In the genomic region with DNA sequence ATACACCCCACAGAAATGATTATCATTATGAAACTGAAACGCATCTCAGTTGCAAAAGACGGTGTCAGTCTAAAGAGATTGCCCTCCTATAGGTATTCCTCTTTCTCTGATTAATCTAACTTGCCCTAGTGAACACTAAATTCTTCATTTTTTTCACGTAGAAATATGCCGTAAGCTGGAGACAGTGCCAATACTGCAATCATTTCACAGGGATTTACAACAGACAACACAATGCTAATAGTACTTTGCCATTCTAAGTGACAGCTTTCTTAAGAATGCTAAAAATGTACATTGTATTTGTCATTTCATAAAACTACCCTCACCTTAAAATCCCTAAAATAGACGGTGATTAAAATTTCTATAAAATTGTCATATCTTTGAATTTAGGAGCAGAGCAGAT, we compare ENCODE assay signal across 16 cellular contexts. TPM values are rescaled to one million over a fixed set of nuclear protein-coding genes. Genes with fewer than 3 reads are reported as not detected.
"Had no signal": no experiment of that assay in that cellular context is flagged by ENCODE, and none has a peak within 500 bp of the region (broad histone marks: within the 10 kb centered on the region; RNA-seq: fewer than 3 reads in every experiment).

No MANE protein-coding gene starts in this region.

- H3K27ac ChIP-seq: breast epithelium, parathyroid adenoma had no signal

- H3K4me3 Mint-ChIP-seq: activated CD8-positive, alpha-beta memory T cell treated with anti-CD3 and anti-CD28 coated beads, Interleukin-2, amount 10 ng/mL, durations not matched to agents 7 days and 5 days; activated naive CD8-positive, alpha-beta T cell; activated T-cell treated with anti-CD3 and anti-CD28 coated beads, Interleukin-2, amount 50 U/mL, for 24 hours; stimulated activated naive B cell treated with anti-CD40 and anti-IgM and Interleukin-4, amounts not matched to agents 10 μg/mL and 1 μg/mL and 100 μg/mL, for 72 hours had no signal

- H3K4me3 ChIP-seq: breast epithelium had no signal

- H3K4me1 ChIP-seq: breast epithelium, parathyroid adenoma had no signal

- H3K27ac Mint-ChIP-seq: activated CD8-positive, alpha-beta memory T cell treated with anti-CD3 and anti-CD28 coated beads, Interleukin-2, amount 10 ng/mL, durations not matched to agents 7 days and 5 days; activated naive CD8-positive, alpha-beta T cell; activated T-cell treated with anti-CD3 and anti-CD28 coated beads, Interleukin-2, amount 50 U/mL, for 24 hours; stimulated activated naive B cell treated with anti-CD40 and anti-IgM and Interleukin-4, amounts not matched to agents 10 μg/mL and 1 μg/mL and 100 μg/mL, for 72 hours had no signal

- DNase-seq: activated CD4-positive, alpha-beta T cell treated with anti-CD3 and anti-CD28 coated beads, Interleukin-2, amount 50 U/mL, for 4 hours; activated CD4-positive, CD25-positive, alpha-beta regulatory T cell treated with anti-CD3 and anti-CD28 coated beads, Interleukin-2, amount 50 U/mL, for 72 hours; activated CD8-positive, alpha-beta memory T cell treated with anti-CD3 and anti-CD28 coated beads, Interleukin-2, amount 10 ng/mL, durations not matched to agents 7 days and 5 days; activated effector memory CD4-positive, alpha-beta T cell treated with anti-CD3 and anti-CD28 coated beads, Interleukin-2, amount 50 U/mL, for 16 hours; activated T-cell treated with anti-CD3 and anti-CD28 coated beads, Interleukin-2, amount 50 U/mL, for 24 hours; anterior cingulate cortex; left colon; mammary epithelial cell; stimulated activated CD4-positive, alpha-beta T cell treated with anti-CD3 and anti-CD28 coated beads, Interleukin-2, amount 100 ng/mL, for 24 hours; stimulated activated naive B cell treated with anti-CD40 and anti-IgM and Interleukin-4, amounts not matched to agents 10 μg/mL and 1 μg/mL and 100 μg/mL, for 72 hours; substantia nigra; T-helper 9 cell; trophoblast cell had no signal

- H3K36me3 ChIP-seq: breast epithelium had no signal

- H3K9me3 Mint-ChIP-seq: activated T-cell treated with anti-CD3 and anti-CD28 coated beads, Interleukin-2, amount 50 U/mL, for 24 hours; stimulated activated naive B cell treated with anti-CD40 and anti-IgM and Interleukin-4, amounts not matched to agents 10 μg/mL and 1 μg/mL and 100 μg/mL, for 72 hours had no signal

- H3K9me3 ChIP-seq: breast epithelium had no signal

- ATAC-seq: activated CD8-positive, alpha-beta memory T cell treated with anti-CD3 and anti-CD28 coated beads, Interleukin-2, amount 10 ng/mL, durations not matched to agents 7 days and 5 days; left colon; stimulated activated naive B cell treated with anti-CD40 and anti-IgM and Interleukin-4, amounts not matched to agents 10 μg/mL and 1 μg/mL and 100 μg/mL, for 72 hours had no signal

- H3K36me3 Mint-ChIP-seq: activated CD8-positive, alpha-beta memory T cell treated with anti-CD3 and anti-CD28 coated beads, Interleukin-2, amount 10 ng/mL, durations not matched to agents 7 days and 5 days; activated naive CD8-positive, alpha-beta T cell had no signal

RNA-seq across cellular contexts. Expression of gene EBF3, which starts 9.2 kb away (rescaled TPM):
- total RNA-seq: activated CD8-positive, alpha-beta memory T cell treated with anti-CD3 and anti-CD28 coated beads, Interleukin-2, amount 10 ng/mL, durations not matched to agents 7 days and 5 days had no signal
